In the genomic region with DNA sequence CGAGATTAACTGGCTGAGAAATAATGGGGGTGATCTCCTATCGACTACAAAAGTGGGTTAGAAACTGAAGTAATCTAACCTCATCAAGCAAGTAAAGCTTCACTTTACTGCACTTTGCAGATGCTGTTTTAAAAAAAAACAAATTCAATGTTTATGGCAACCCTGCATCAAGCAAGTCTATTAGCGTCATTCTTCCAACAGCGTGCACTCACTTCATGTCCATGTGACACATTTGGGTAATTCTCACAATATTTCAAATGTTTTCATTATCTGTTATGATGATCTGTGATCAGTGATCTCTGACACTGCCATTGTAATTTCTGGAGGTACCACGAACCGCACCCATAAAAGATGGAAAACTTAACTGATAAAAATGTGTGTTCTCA, we compare ENCODE assay signal across 22 cellular contexts.
DNase-seq lines count a peak whose midpoint lies in the region; ATAC-seq, FAIRE-seq and TF ChIP-seq lines count a peak whose summit lies in the region.
"Had no signal": no experiment of that assay in that cellular context is flagged by ENCODE, and none has a peak within 500 bp of the region (broad histone marks: within the 10 kb centered on the region; RNA-seq: fewer than 3 reads in every experiment).

No MANE protein-coding gene starts in this region.

- no peak for TF ChIP-seq POLR2A in H54 (IDR thresholded peaks at IDR 0.05; ENCODE audit: low read depth, low read length)

- in situ Hi-C loops in KBM-7 (cut with MboI; ENCODE audit: low pct_unique_long_range_greater_than_20kb, low sequenced_read_pairs) = no loop called here

- TF ChIP-seq CTCF in natural killer cell (IDR thresholded peaks at IDR 0.05) = no peak
- TF ChIP-seq CTCF in foreskin keratinocyte (conservative IDR thresholded peaks at IDR 0.05) = no peak

- peaks cover 0 to 2% (median 0%) of the 10 kb centered on the region in 7 donors for H3K9me3 Mint-ChIP-seq in CD4-positive, CD25-positive, alpha-beta regulatory T cell
- no peaks in the 10 kb centered on the region for H3K9me3 Mint-ChIP-seq in activated T-helper 2 cell treated with anti-CD3 and anti-CD28 coated beads, Interferon-gamma antibody, Interleukin-2, Interleukin-4, amounts not matched to agents 10 μg/mL and 5 μg/mL and 100 μg/mL, durations not matched to agents 14 hours and 24 hours and 36 hours
- no peaks in the 10 kb centered on the region for H3K9me3 Mint-ChIP-seq in natural killer cell
- H3K9me3 Mint-ChIP-seq: activated CD4-positive, alpha-beta T cell treated with anti-CD3 and anti-CD28 coated beads, Interleukin-2, amount 10 ng/mL, durations not matched to agents 7 days and 5 days had no signal

- H3K4me3 ChIP-seq in CD4-positive, CD25-positive, alpha-beta regulatory T cell (ENCODE audit: low read depth, low read length) = peak overlapping the region; percentile 63
- H3K4me3 ChIP-seq: coronary artery, left lung, skin epidermis, thyroid gland had no signal

- H3K27ac ChIP-seq in CD4-positive, CD25-positive, alpha-beta regulatory T cell (ENCODE audit: insufficient read depth, low read length, poor library complexity, severe bottlenecking) = no peak overlapping the region
- no peak overlapping the region for H3K27ac ChIP-seq in foreskin keratinocyte
- H3K27ac ChIP-seq: coronary artery, parathyroid adenoma, skin epidermis, thyroid gland had no signal

- intact Hi-C loops in activated T-helper 2 cell treated with anti-CD3 and anti-CD28 coated beads, Interferon-gamma antibody, Interleukin-2, Interleukin-4, amounts not matched to agents 10 μg/mL and 5 μg/mL and 100 μg/mL, durations not matched to agents 14 hours and 24 hours and 36 hours (cut with micrococcal nuclease) = loop anchor here (1.0 to 5.0 kb wide), 3 partner anchors 24 to 35 kb away; no protein-coding TSS in a partner anchor
- intact Hi-C loops in natural killer cell (cut with micrococcal nuclease) = loop anchor here (5.0 kb wide), 1 partner anchor 70 kb away; a partner anchor contains a TSS

- peak overlapping the region; percentile 69 to 84 (median 83) for H3K27ac Mint-ChIP-seq in CD4-positive, CD25-positive, alpha-beta regulatory T cell
- peak overlapping the region; percentile 61 for H3K27ac Mint-ChIP-seq in activated T-helper 2 cell treated with anti-CD3 and anti-CD28 coated beads, Interferon-gamma antibody, Interleukin-2, Interleukin-4, amounts not matched to agents 10 μg/mL and 5 μg/mL and 100 μg/mL, durations not matched to agents 14 hours and 24 hours and 36 hours
- H3K27ac Mint-ChIP-seq in natural killer cell = peak overlapping the region; percentile 60 to 83

- H3K27me3 Mint-ChIP-seq in CD4-positive, CD25-positive, alpha-beta regulatory T cell = no peaks in the 10 kb centered on the region
- H3K27me3 Mint-ChIP-seq in activated T-helper 2 cell treated with anti-CD3 and anti-CD28 coated beads, Interferon-gamma antibody, Interleukin-2, Interleukin-4, amounts not matched to agents 10 μg/mL and 5 μg/mL and 100 μg/mL, durations not matched to agents 14 hours and 24 hours and 36 hours (ENCODE audit: low read depth) = no peaks in the 10 kb centered on the region
- no peaks in the 10 kb centered on the region for H3K27me3 Mint-ChIP-seq in natural killer cell (ENCODE audit: low read depth in 2 of 2)
- H3K27me3 Mint-ChIP-seq: activated CD4-positive, alpha-beta T cell treated with anti-CD3 and anti-CD28 coated beads, Interleukin-2, amount 10 ng/mL, durations not matched to agents 7 days and 5 days had no signal

- ATAC-seq in CD4-positive, CD25-positive, alpha-beta regulatory T cell (ENCODE audit: low read depth in 2 of 2) = peak in 1 of 2 donors; percentile 23
- ATAC-seq in natural killer cell = peak in 1 of 3 donors; percentile 8
- ATAC-seq in foreskin keratinocyte = no peak
- ATAC-seq: left lung had no signal

- H3K27me3 ChIP-seq in CD4-positive, CD25-positive, alpha-beta regulatory T cell (ENCODE audit: control insufficient read depth, insufficient read depth, low read length) = no peaks in the 10 kb centered on the region
- no peaks in the 10 kb centered on the region for H3K27me3 ChIP-seq in foreskin keratinocyte
- H3K27me3 ChIP-seq: left lung, thyroid gland had no signal

- no peaks in the 10 kb centered on the region for H3K36me3 ChIP-seq in CD4-positive, CD25-positive, alpha-beta regulatory T cell (ENCODE audit: control insufficient read depth, insufficient read depth, low read length)
- H3K36me3 ChIP-seq: left lung, thyroid gland had no signal

- H3K4me3 Mint-ChIP-seq in CD4-positive, CD25-positive, alpha-beta regulatory T cell = peak overlapping the region; percentile 39 to 71 (median 48)
- no peak overlapping the region for H3K4me3 Mint-ChIP-seq in activated T-helper 2 cell treated with anti-CD3 and anti-CD28 coated beads, Interferon-gamma antibody, Interleukin-2, Interleukin-4, amounts not matched to agents 10 μg/mL and 5 μg/mL and 100 μg/mL, durations not matched to agents 14 hours and 24 hours and 36 hours (ENCODE audit: low read depth)
- peak overlapping the region; percentile 10 for H3K4me3 Mint-ChIP-seq in natural killer cell

- DNase-seq in CD4-positive, CD25-positive, alpha-beta regulatory T cell = no peak
- DNase-seq in H54 (ENCODE audit: insufficient read length, low spot score) (no peak), natural killer cell (no peak), NCI-H2196 (lab: John Stamatoyannopoulos, UW; ENCODE audit: unreplicated experiment) (no peak), UCSD-AML1 (lab: John Stamatoyannopoulos, UW; ENCODE audit: unreplicated experiment) (no peak), KBM-7 (no peak), foreskin keratinocyte (no peak)
- no peak for DNase-seq in activated T-helper 2 cell treated with anti-CD3 and anti-CD28 coated beads, Interferon-gamma antibody, Interleukin-2, Interleukin-4, amounts not matched to agents 10 μg/mL and 5 μg/mL and 100 μg/mL, durations not matched to agents 14 hours and 24 hours and 36 hours (ENCODE audit: low spot score)
- DNase-seq: activated CD4-positive, alpha-beta T cell treated with anti-CD3 and anti-CD28 coated beads, Interleukin-2, amount 10 ng/mL, durations not matched to agents 7 days and 5 days; IMR-90; left lung; MV-4-11; NCI-H2029; NCI-H510A; SHP77; stimulated activated CD4-positive, alpha-beta T cell treated with anti-CD3 and anti-CD28 coated beads, Interleukin-4, amount 100 ng/mL, for 24 hours; thyroid gland had no signal

- no peaks in the 10 kb centered on the region for H3K9me3 ChIP-seq in CD4-positive, CD25-positive, alpha-beta regulatory T cell (ENCODE audit: control insufficient read depth in 2 of 2, low read length in 2 of 2)
- H3K9me3 ChIP-seq: left lung, thyroid gland had no signal

- peaks cover 60 to 91% (median 79%) of the 10 kb centered on the region in 4 donors for H3K4me1 Mint-ChIP-seq in CD4-positive, CD25-positive, alpha-beta regulatory T cell
- peaks cover 42% of the 10 kb centered on the region for H3K4me1 Mint-ChIP-seq in activated T-helper 2 cell treated with anti-CD3 and anti-CD28 coated beads, Interferon-gamma antibody, Interleukin-2, Interleukin-4, amounts not matched to agents 10 μg/mL and 5 μg/mL and 100 μg/mL, durations not matched to agents 14 hours and 24 hours and 36 hours (ENCODE audit: low read depth)
- H3K4me1 Mint-ChIP-seq in natural killer cell = peaks cover 69 to 77% of the 10 kb centered on the region in 2 donors

- peaks cover 51% of the 10 kb centered on the region for H3K4me1 ChIP-seq in CD4-positive, CD25-positive, alpha-beta regulatory T cell (ENCODE audit: control insufficient read depth, insufficient read depth, low read length, poor library complexity, severe bottlenecking)
- peaks cover 5% of the 10 kb centered on the region for H3K4me1 ChIP-seq in foreskin keratinocyte

- H3K36me3 Mint-ChIP-seq in CD4-positive, CD25-positive, alpha-beta regulatory T cell = peaks cover 5% of the 10 kb centered on the region
- peaks cover 27% of the 10 kb centered on the region for H3K36me3 Mint-ChIP-seq in activated T-helper 2 cell treated with anti-CD3 and anti-CD28 coated beads, Interferon-gamma antibody, Interleukin-2, Interleukin-4, amounts not matched to agents 10 μg/mL and 5 μg/mL and 100 μg/mL, durations not matched to agents 14 hours and 24 hours and 36 hours (ENCODE audit: low read depth)
- no peaks in the 10 kb centered on the region for H3K36me3 Mint-ChIP-seq in natural killer cell

- FAIRE-seq in H54 (lab: Jason Lieb, UNC) = peak; percentile 53
- FAIRE-seq: astrocyte, G401.6 had no signal
